36 cellular contexts compared by ENCODE assay signal in genomic region chr9:89970701-89971100, GRCh38.
"Had no signal": no experiment of that assay in that cellular context is flagged by ENCODE, and none has a peak within 500 bp of the region (broad histone marks: within the 10 kb centered on the region; RNA-seq: fewer than 3 reads in every experiment).

No MANE protein-coding gene starts in this region.

- H3K36me3 ChIP-seq: ascending aorta, cardiac muscle cell had no signal

- H3K27me3 ChIP-seq: ascending aorta, cardiac muscle cell had no signal

- FAIRE-seq: bronchial epithelial cell, TTC549 had no signal

- H3K4me3 ChIP-seq: ascending aorta, cardiac muscle cell had no signal

- H3K9me3 Mint-ChIP-seq: activated B cell treated with CpG ODN at 0.5 μM for 24 hours; activated CD4-positive, alpha-beta memory T cell treated with anti-CD3 and anti-CD28 coated beads for 36 hours; activated CD4-positive, alpha-beta T cell treated with anti-CD3 and anti-CD28 coated beads, Interleukin-2, amount 10 ng/mL, durations not matched to agents 24 days and 14 days; activated CD8-positive, alpha-beta T cell treated with anti-CD3 and anti-CD28 coated beads for 36 hours; activated naive CD4-positive, alpha-beta T cell treated with anti-CD3 and anti-CD28 coated beads, Interleukin-2, amount 10 ng/mL, durations not matched to agents 7 days and 5 days; activated naive CD4-positive, alpha-beta T cell treated with anti-CD3 and anti-CD28 coated beads, Interleukin-2, amount 50 U/mL, for 24 hours; activated naive CD8-positive, alpha-beta T cell treated with anti-CD3 and anti-CD28 coated beads, Interleukin-2, amount 10 ng/mL, durations not matched to agents 7 days and 5 days; activated naive CD8-positive, alpha-beta T cell treated with anti-CD3 and anti-CD28 coated beads, Interleukin-2, amount 50 U/mL, for 24 hours; activated T-cell treated with anti-CD3 and anti-CD28 coated beads, Interleukin-2, amount 50 U/mL, for 24 hours; activated T-helper 2 cell treated with anti-CD3 and anti-CD28 coated beads, Interferon-gamma antibody, Interleukin-2, Interleukin-4, amounts not matched to agents 10 μg/mL and 5 μg/mL and 100 μg/mL, durations not matched to agents 14 hours and 24 hours and 36 hours; central memory CD8-positive, alpha-beta T cell; T-helper 1 cell treated with Interleukin-12 subunit alpha and Interleukin-12 subunit beta and Interleukin-4 antibody, amounts not matched to agents 30 μg/mL and 1 μg/mL, for 36 hours; T-helper 2 cell treated with Interferon-gamma antibody and Interleukin-4, amounts not matched to agents 5 μg/mL and 100 μg/mL, for 36 hours had no signal

- H3K27ac Mint-ChIP-seq: activated B cell treated with CpG ODN at 0.5 μM for 24 hours; activated CD4-positive, alpha-beta memory T cell treated with anti-CD3 and anti-CD28 coated beads for 36 hours; activated CD4-positive, alpha-beta T cell treated with anti-CD3 and anti-CD28 coated beads, Interleukin-2, amount 10 ng/mL, durations not matched to agents 24 days and 14 days; activated CD8-positive, alpha-beta T cell treated with anti-CD3 and anti-CD28 coated beads for 36 hours; activated naive CD4-positive, alpha-beta T cell treated with anti-CD3 and anti-CD28 coated beads, Interleukin-2, amount 10 ng/mL, durations not matched to agents 7 days and 5 days; activated naive CD8-positive, alpha-beta T cell; activated naive CD8-positive, alpha-beta T cell treated with anti-CD3 and anti-CD28 coated beads, Interleukin-2, amount 10 ng/mL, durations not matched to agents 7 days and 5 days; activated naive CD8-positive, alpha-beta T cell treated with anti-CD3 and anti-CD28 coated beads, Interleukin-2, amount 50 U/mL, for 24 hours; activated T-cell treated with anti-CD3 and anti-CD28 coated beads, Interleukin-2, amount 50 U/mL, for 24 hours; activated T-helper 2 cell treated with anti-CD3 and anti-CD28 coated beads, Interferon-gamma antibody, Interleukin-2, Interleukin-4, amounts not matched to agents 10 μg/mL and 5 μg/mL and 100 μg/mL, durations not matched to agents 14 hours and 24 hours and 36 hours; brain; T-helper 1 cell treated with Interleukin-12 subunit alpha and Interleukin-12 subunit beta and Interleukin-4 antibody, amounts not matched to agents 30 μg/mL and 1 μg/mL, for 36 hours; T-helper 2 cell treated with Interferon-gamma antibody and Interleukin-4, amounts not matched to agents 5 μg/mL and 100 μg/mL, for 36 hours had no signal

- H3K4me3 Mint-ChIP-seq: activated B cell treated with CpG ODN at 0.5 μM for 24 hours; activated CD4-positive, alpha-beta memory T cell treated with anti-CD3 and anti-CD28 coated beads for 36 hours; activated CD4-positive, alpha-beta T cell treated with anti-CD3 and anti-CD28 coated beads, Interleukin-2, amount 10 ng/mL, durations not matched to agents 24 days and 14 days; activated CD8-positive, alpha-beta T cell treated with anti-CD3 and anti-CD28 coated beads for 36 hours; activated naive CD4-positive, alpha-beta T cell treated with anti-CD3 and anti-CD28 coated beads, Interleukin-2, amount 10 ng/mL, durations not matched to agents 7 days and 5 days; activated naive CD4-positive, alpha-beta T cell treated with anti-CD3 and anti-CD28 coated beads, Interleukin-2, amount 50 U/mL, for 24 hours; activated naive CD8-positive, alpha-beta T cell; activated naive CD8-positive, alpha-beta T cell treated with anti-CD3 and anti-CD28 coated beads, Interleukin-2, amount 10 ng/mL, durations not matched to agents 7 days and 5 days; activated naive CD8-positive, alpha-beta T cell treated with anti-CD3 and anti-CD28 coated beads, Interleukin-2, amount 50 U/mL, for 24 hours; activated T-cell treated with anti-CD3 and anti-CD28 coated beads, Interleukin-2, amount 50 U/mL, for 24 hours; brain; central memory CD8-positive, alpha-beta T cell; T-helper 1 cell treated with Interleukin-12 subunit alpha and Interleukin-12 subunit beta and Interleukin-4 antibody, amounts not matched to agents 30 μg/mL and 1 μg/mL, for 36 hours; T-helper 2 cell treated with Interferon-gamma antibody and Interleukin-4, amounts not matched to agents 5 μg/mL and 100 μg/mL, for 36 hours had no signal

- H3K4me1 ChIP-seq: ascending aorta had no signal

- H3K36me3 Mint-ChIP-seq: activated CD4-positive, alpha-beta memory T cell treated with anti-CD3 and anti-CD28 coated beads for 36 hours; activated naive CD4-positive, alpha-beta T cell treated with anti-CD3 and anti-CD28 coated beads, Interleukin-2, amount 10 ng/mL, durations not matched to agents 7 days and 5 days; activated naive CD4-positive, alpha-beta T cell treated with anti-CD3 and anti-CD28 coated beads, Interleukin-2, amount 50 U/mL, for 24 hours; activated naive CD8-positive, alpha-beta T cell; activated naive CD8-positive, alpha-beta T cell treated with anti-CD3 and anti-CD28 coated beads, Interleukin-2, amount 10 ng/mL, durations not matched to agents 7 days and 5 days; brain had no signal

- H3K27ac ChIP-seq: ascending aorta, cardiac muscle cell, VCaP had no signal

- H3K4me1 Mint-ChIP-seq: activated B cell treated with CpG ODN at 0.5 μM for 24 hours; central memory CD8-positive, alpha-beta T cell had no signal

- H3K27me3 Mint-ChIP-seq: activated CD4-positive, alpha-beta memory T cell treated with anti-CD3 and anti-CD28 coated beads for 36 hours; activated naive CD4-positive, alpha-beta T cell treated with anti-CD3 and anti-CD28 coated beads, Interleukin-2, amount 50 U/mL, for 24 hours; activated T-cell treated with anti-CD3 and anti-CD28 coated beads, Interleukin-2, amount 50 U/mL, for 24 hours; central memory CD8-positive, alpha-beta T cell had no signal

- H3K9me3 ChIP-seq: ascending aorta had no signal

- DNase-seq: activated B cell treated with CpG ODN at 0.5 μM for 24 hours; activated CD4-positive, alpha-beta T cell treated with anti-CD3 and anti-CD28 coated beads for 4 hours; activated CD4-positive, alpha-beta T cell treated with anti-CD3 and anti-CD28 coated beads, Interleukin-2, amount 10 ng/mL, durations not matched to agents 24 days and 14 days; activated CD4-positive, alpha-beta T cell treated with anti-CD3 and anti-CD28 coated beads, Interleukin-2, amount 50 U/mL, for 1 hour; activated CD4-positive, alpha-beta T cell treated with anti-CD3 and anti-CD28 coated beads, Interleukin-2, amount 50 U/mL, for 4 hours; activated CD4-positive, CD25-positive, alpha-beta regulatory T cell treated with anti-CD3 and anti-CD28 coated beads, Interleukin-2, amount 50 U/mL, for 72 hours; activated CD8-positive, alpha-beta memory T cell treated with anti-CD3 and anti-CD28 coated beads, Interleukin-2, amount 50 U/mL, for 4 hours; activated effector memory CD4-positive, alpha-beta T cell treated with Interleukin-2 at 50 U/mL for 16 hours; activated gamma-delta T cell; activated naive CD4-positive, alpha-beta T cell treated with anti-CD3 and anti-CD28 coated beads, Interleukin-2, amount 10 ng/mL, durations not matched to agents 7 days and 5 days; activated naive CD4-positive, alpha-beta T cell treated with Interleukin-2 at 50 U/mL for 16 hours; activated naive CD8-positive, alpha-beta T cell treated with anti-CD3 and anti-CD28 coated beads, Interleukin-2, amount 10 ng/mL, durations not matched to agents 7 days and 5 days; activated naive CD8-positive, alpha-beta T cell treated with anti-CD3 and anti-CD28 coated beads, Interleukin-2, amount 50 U/mL, for 24 hours; activated T-cell treated with anti-CD3 and anti-CD28 coated beads, Interleukin-2, amount 50 U/mL, for 24 hours; activated T-cell treated with anti-CD3 and anti-CD28 coated beads, Interleukin-2, amount 50 U/mL, for 48 hours; amygdala; anterior cingulate cortex; caudate nucleus; cerebellar nuclear complex; T-helper 1 cell; T-helper 2 cell; T-helper 9 cell had no signal

- ATAC-seq: activated CD8-positive, alpha-beta T cell treated with anti-CD3 and anti-CD28 coated beads for 36 hours; activated naive CD8-positive, alpha-beta T cell treated with anti-CD3 and anti-CD28 coated beads, Interleukin-2, amount 50 U/mL, for 24 hours had no signal
